In genomic region chr7:106176414-106177294, GRCh38 we compare ENCODE assay signal across 2 cellular contexts.
TF ChIP-seq lines count a peak whose summit lies in the region.

No MANE protein-coding gene starts in this region.

TF ChIP-seq in GM23338, 12 proteins besides CTCF, POLR2A, EP300 and RAD21 (continued from another document):
- no peak for TF ChIP-seq ZNF462 (CRISPR knock-in tag; IDR thresholded peaks at IDR 0.05)
- no peak for TF ChIP-seq REST (IDR thresholded peaks at IDR 0.05; ENCODE audit: unreplicated experiment)
TF ChIP-seq in GM23338: peak in this region for 1.

TF ChIP-seq in K562, 482 proteins besides CTCF, POLR2A, EP300 and RAD21 (continued from another document and continues in another):
- TF ChIP-seq DPF2 (IDR thresholded peaks at IDR 0.05) (no peak), KLF16 (IDR thresholded peaks at IDR 0.05) (0 out of 2 replicates have a peak, but pooled peaks have one; percentile 24), MBD1 (CRISPR knock-in tag; IDR thresholded peaks at IDR 0.05) (peak; percentile 23; the same call in 1 of the 2 replicates), TSC22D4 (tag; IDR thresholded peaks at IDR 0.05) (no peak), ATF3 (IDR thresholded peaks at IDR 0.05) (no peak), ATF3 (CRISPR knock-in tag; conservative IDR thresholded peaks at IDR 0.05) (peak; percentile 86), ARID3A (IDR thresholded peaks at IDR 0.05; ENCODE audit: borderline replicate concordance, low read depth, low read length) (no peak), ZNF175 (CRISPR knock-in tag; IDR thresholded peaks at IDR 0.05; ENCODE audit: low read depth) (no peak), ETS1 (conservative IDR thresholded peaks at IDR 0.05; ENCODE audit: control insufficient read depth, low read depth, low read length) (no peak), FOSL1 (tag; conservative IDR thresholded peaks at IDR 0.05) (0 out of 2 replicates have a peak, but pooled peaks have one; percentile 17), CTBP1 (IDR thresholded peaks at IDR 0.05; ENCODE audit: borderline replicate concordance) (peak; percentile 82; the same call in 1 of the 2 replicates), CC2D1A (IDR thresholded peaks at IDR 0.05) (peak; percentile 94), SMC3 (conservative IDR thresholded peaks at IDR 0.05; ENCODE audit: insufficient read depth, low read depth, low read length) (peak; percentile 99), BRD4 (IDR thresholded peaks at IDR 0.05) (no peak), GATAD2B (IDR thresholded peaks at IDR 0.05; ENCODE audit: borderline replicate concordance) (0 out of 2 replicates have a peak, but pooled peaks have one; percentile 14), ZNF76 (CRISPR knock-in tag; IDR thresholded peaks at IDR 0.05; ENCODE audit: borderline replicate concordance) (0 out of 2 replicates have a peak, but pooled peaks have one; percentile 45), ZBTB34 (CRISPR knock-in tag; IDR thresholded peaks at IDR 0.05) (no peak), TCF3 (CRISPR knock-in tag; IDR thresholded peaks at IDR 0.05) (peak; percentile 44; the same call in 1 of the 2 replicates), MAFG (tag; conservative IDR thresholded peaks at IDR 0.05) (0 out of 2 replicates have a peak, but pooled peaks have one; percentile 20), E2F1 (CRISPR knock-in tag; IDR thresholded peaks at IDR 0.05) (0 out of 2 replicates have a peak, but pooled peaks have one; percentile 70), ZNF24 (IDR thresholded peaks at IDR 0.05) (peak; percentile 62; the same call in 1 of the 2 replicates), HMGN3 (IDR thresholded peaks at IDR 0.05; ENCODE audit: borderline replicate concordance, extremely low read depth, insufficient read length, low read depth, low read length) (no peak), EGR1 (conservative IDR thresholded peaks at IDR 0.05) (no peak), ZNF232 (CRISPR knock-in tag; IDR thresholded peaks at IDR 0.05) (no peak), MAZ (CRISPR knock-in tag; conservative IDR thresholded peaks at IDR 0.05 in 1 of 2, IDR thresholded peaks at IDR 0.05 in 1 of 2) (peak; percentile 44 to 62; a peak in 1 of 4 replicates), PBX2 (CRISPR knock-in tag; IDR thresholded peaks at IDR 0.05; ENCODE audit: low read depth) (no peak), PBX2 (tag; conservative IDR thresholded peaks at IDR 0.05; ENCODE audit: low read depth) (0 out of 2 replicates have a peak, but pooled peaks have one; percentile 21), MAX (CRISPR knock-in tag; IDR thresholded peaks at IDR 0.05) (peak; percentile 80), NFIC (IDR thresholded peaks at IDR 0.05) (no peak), ZBTB17 (CRISPR knock-in tag; IDR thresholded peaks at IDR 0.05) (peak; percentile 58; the same call in 1 of the 2 replicates), MAFK (IDR thresholded peaks at IDR 0.05; ENCODE audit: low read length) (peak; percentile 39), KDM4B (IDR thresholded peaks at IDR 0.05; ENCODE audit: borderline replicate concordance in 2 of 2, low read depth in 1 of 2) (no peak), ZNF274 (IDR thresholded peaks at IDR 0.05; ENCODE audit: borderline replicate concordance, low read depth, low read length) (no peak), JUN (IDR thresholded peaks at IDR 0.05; ENCODE audit: borderline replicate concordance, low read depth, low read length) (peak; percentile 62), JUN (CRISPR knock-in tag; IDR thresholded peaks at IDR 0.05; ENCODE audit: borderline replicate concordance) (no peak), L3MBTL2 (IDR thresholded peaks at IDR 0.05) (peak; percentile 79), ZBTB12 (CRISPR knock-in tag; IDR thresholded peaks at IDR 0.05) (no peak), SIN3A (IDR thresholded peaks at IDR 0.05; ENCODE audit: borderline replicate concordance in 2 of 2, control insufficient read depth in 1 of 2, low read depth in 2 of 2, low read length in 2 of 2) (no peak), HNRNPUL1 (IDR thresholded peaks at IDR 0.05; ENCODE audit: low read length) (no peak), SMAD3 (CRISPR knock-in tag; conservative IDR thresholded peaks at IDR 0.05) (peak; percentile 47), ZNF384 (IDR thresholded peaks at IDR 0.05; ENCODE audit: low read depth, low read length) (0 out of 2 replicates have a peak, but pooled peaks have one; percentile 12), TOE1 (IDR thresholded peaks at IDR 0.05; ENCODE audit: borderline replicate concordance) (peak; percentile 68; the same call in 1 of the 2 replicates), TOE1 (CRISPR knock-in tag; IDR thresholded peaks at IDR 0.05; ENCODE audit: borderline replicate concordance, low read depth) (no peak; the same call in 1 of the 2 replicates), YY1 (IDR thresholded peaks at IDR 0.05; ENCODE audit: borderline replicate concordance in 1 of 3, control insufficient read depth in 1 of 3, extremely low read depth in 1 of 3, insufficient read depth in 3 of 3, insufficient read length in 1 of 3, insufficient replicate concordance in 2 of 3, low read depth in 1 of 3, low read length in 2 of 3) (peak in 2 of 3 experiments; percentile 63 to 74), XRCC5 (IDR thresholded peaks at IDR 0.05; ENCODE audit: low read depth, low read length) (0 out of 2 replicates have a peak, but pooled peaks have one; percentile 47), ATF4 (CRISPR knock-in tag; IDR thresholded peaks at IDR 0.05) (0 out of 2 replicates have a peak, but pooled peaks have one; percentile 52), FUS (optimal IDR thresholded peaks at IDR 0.05; ENCODE audit: low read depth, low read length) (no peak), ERF (CRISPR knock-in tag; IDR thresholded peaks at IDR 0.05) (peak; percentile 89), NBN (IDR thresholded peaks at IDR 0.05; ENCODE audit: low read depth) (0 out of 2 replicates have a peak, but pooled peaks have one; percentile 10), ZNF444 (CRISPR knock-in tag; IDR thresholded peaks at IDR 0.05) (no peak), ZFPM2 (CRISPR knock-in tag; IDR thresholded peaks at IDR 0.05) (peak; percentile 63; the same call in 1 of the 2 replicates)
